Comparison of ENCODE assay signal across 15 cellular contexts in genomic region chr7:2928613-2929311, GRCh38.
A peak's percentile ranks its signal among the peaks of the same experiment; 100 is the strongest.
DNase-seq lines count a peak whose midpoint lies in the region; ATAC-seq and TF ChIP-seq lines count a peak whose summit lies in the region.
"Had no signal": no experiment of that assay in that cellular context is flagged by ENCODE, and none has a peak within 500 bp of the region (broad histone marks: within the 10 kb centered on the region; RNA-seq: fewer than 3 reads in every experiment).

No MANE protein-coding gene starts in this region.

- CTCF ChIA-PET in T-cell (lab: Charles Lee): interaction anchor here in 1 of 2 donors (0.5 kb wide), 1 partner anchor 11 kb away, joined by 3 read pairs; no protein-coding TSS in a partner anchor

- H3K36me3 Mint-ChIP-seq in CD14-positive monocyte (no peaks in the 10 kb centered on the region), T-cell (peaks cover 34% of the 10 kb centered on the region)

- H3K9me3 Mint-ChIP-seq in CD14-positive monocyte (peaks cover 0 to 3% (median 0%) of the 10 kb centered on the region in 7 donors), T-cell (no peaks in the 10 kb centered on the region)

- peak; percentile 30 for DNase-seq in CD14-positive monocyte (ENCODE audit: low spot score)
- peak; percentile 90 for DNase-seq in NCI-H1105 (lab: John Stamatoyannopoulos, UW)
- peak; percentile 79 for DNase-seq in SHP77 treated with DMSO at 0.1 percent for 48 hours (lab: John Stamatoyannopoulos, UW)
- DNase-seq in lower lobe of right lung: peak; percentile 40
- no peak for DNase-seq in T-cell
- no peak for DNase-seq in globus pallidus (ENCODE audit: low spot score)
- DNase-seq: activated CD8-positive, alpha-beta memory T cell treated with anti-CD3 and anti-CD28 coated beads, Interleukin-2, amount 50 U/mL, for 48 hours; effector memory CD4-positive, alpha-beta T cell; OCI-M1; stimulated activated naive CD8-positive, alpha-beta T cell treated with anti-CD3 and anti-CD28 coated beads, Interleukin-15, Interleukin-2, amounts not matched to agents 100 U/mL and 50 U/mL, for 24 hours had no signal

- H3K4me1 Mint-ChIP-seq in CD14-positive monocyte (no peaks in the 10 kb centered on the region), T-cell (no peaks in the 10 kb centered on the region)
- H3K4me1 Mint-ChIP-seq: B cell had no signal

- H3K4me3 Mint-ChIP-seq in CD14-positive monocyte (no peak overlapping the region), T-cell (no peak overlapping the region)
- H3K4me3 Mint-ChIP-seq: B cell had no signal

- no peak overlapping the region for H3K4me3 ChIP-seq in lower lobe of right lung
- H3K4me3 ChIP-seq: ascending aorta, gastroesophageal sphincter had no signal

- H3K36me3 ChIP-seq in lower lobe of right lung: no peaks in the 10 kb centered on the region
- H3K36me3 ChIP-seq: ascending aorta, gastroesophageal sphincter had no signal

- peak; percentile 24 to 31 for ATAC-seq in lower lobe of right lung
- no peak for ATAC-seq in T-cell (replicated peaks in 1 of 4)
- no peak for ATAC-seq in GM18520 (IDR thresholded peaks at IDR 0.05; ENCODE audit: unreplicated experiment)
- ATAC-seq in GM19035 (IDR thresholded peaks at IDR 0.05; ENCODE audit: unreplicated experiment): no peak
- ATAC-seq: gastroesophageal sphincter; stimulated activated naive CD8-positive, alpha-beta T cell treated with anti-CD3 and anti-CD28 coated beads, Interleukin-15, Interleukin-2, amounts not matched to agents 100 U/mL and 50 U/mL, for 24 hours had no signal

- peaks cover 6% of the 10 kb centered on the region for H3K27me3 ChIP-seq in lower lobe of right lung (ENCODE audit: low read depth)

- H3K27me3 Mint-ChIP-seq in CD14-positive monocyte (ENCODE audit: low read depth in 3 of 3): peaks cover 0 to 3% (median 0%) of the 10 kb centered on the region in 3 donors
- no peaks in the 10 kb centered on the region for H3K27me3 Mint-ChIP-seq in T-cell
- H3K27me3 Mint-ChIP-seq: B cell had no signal

- no peaks in the 10 kb centered on the region for H3K9me3 ChIP-seq in lower lobe of right lung
- H3K9me3 ChIP-seq: ascending aorta, gastroesophageal sphincter had no signal

- H3K4me1 ChIP-seq in lower lobe of right lung: no peaks in the 10 kb centered on the region
- H3K4me1 ChIP-seq: ascending aorta, gastroesophageal sphincter had no signal

- no peak for TF ChIP-seq CTCF in CD14-positive monocyte (IDR thresholded peaks at IDR 0.05)
- TF ChIP-seq CTCF in lower lobe of right lung (IDR thresholded peaks at IDR 0.05): no peak

- no peak overlapping the region for H3K27ac ChIP-seq in lower lobe of right lung
- H3K27ac ChIP-seq: ascending aorta, gastroesophageal sphincter had no signal

- H3K27ac Mint-ChIP-seq in CD14-positive monocyte (no peak overlapping the region), T-cell (no peak overlapping the region)
- H3K27ac Mint-ChIP-seq: B cell had no signal

- POLR2A ChIA-PET in T-cell (lab: Charles Lee): no interaction called here

- intact Hi-C loops in CD14-positive monocyte (cut with micrococcal nuclease) (no loop called here), lower lobe of right lung (cut with DNase I) (no loop called here)

Comparison
In these comparisons a context has a peak if more than half of its experiments do, and no peak if none do; other contexts are left out.
1. DNase-seq: peak in CD14-positive monocyte (single experiment), NCI-H1105 (single experiment), SHP77 treated with DMSO at 0.1 percent for 48 hours (single experiment) and lower lobe of right lung (single experiment); none in T-cell (0 of 34) and globus pallidus (single experiment).
2. ATAC-seq: peak in lower lobe of right lung (2 of 2); none in T-cell (0 of 4), GM18520 (single experiment) and GM19035 (single experiment).